Comparison of ENCODE assay signal across 27 cellular contexts in genomic region chr5:162503796-162504195, GRCh38.
"Had no signal": no experiment of that assay in that cellular context is flagged by ENCODE, and none has a peak within 500 bp of the region (broad histone marks: within the 10 kb centered on the region; RNA-seq: fewer than 3 reads in every experiment).

No MANE protein-coding gene starts in this region.

- H3K4me1 ChIP-seq: ascending aorta, breast epithelium, gastrocnemius medialis, heart left ventricle had no signal

- DNase-seq: activated CD4-positive, alpha-beta memory T cell treated with anti-CD3 and anti-CD28 coated beads for 36 hours; activated CD4-positive, alpha-beta T cell treated with anti-CD3 and anti-CD28 coated beads for 36 hours; activated CD4-positive, alpha-beta T cell treated with anti-CD3 and anti-CD28 coated beads, Interleukin-2, amount 10 ng/mL, durations not matched to agents 24 days and 14 days; activated CD4-positive, CD25-positive, alpha-beta regulatory T cell; activated CD4-positive, CD25-positive, alpha-beta regulatory T cell treated with anti-CD3 and anti-CD28 coated beads, Interleukin-2, amount 50 U/mL, for 72 hours; activated CD8-positive, alpha-beta memory T cell treated with anti-CD3 and anti-CD28 coated beads, Interleukin-2, amount 50 U/mL, for 48 hours; activated CD8-positive, alpha-beta T cell treated with anti-CD3 and anti-CD28 coated beads, Interleukin-2, amount 10 ng/mL, durations not matched to agents 7 days and 5 days; activated gamma-delta T cell; activated naive CD4-positive, alpha-beta T cell; activated naive CD4-positive, alpha-beta T cell treated with anti-CD3 and anti-CD28 coated beads, Interleukin-2, amount 10 ng/mL, durations not matched to agents 7 days and 5 days; activated naive CD8-positive, alpha-beta T cell treated with anti-CD3 and anti-CD28 coated beads, Interleukin-2, amount 10 ng/mL, durations not matched to agents 7 days and 5 days; activated T-cell treated with anti-CD3 and anti-CD28 coated beads for 4 hours; activated T-cell treated with anti-CD3 and anti-CD28 coated beads, Interleukin-2, amount 50 U/mL, for 24 hours; activated T-cell treated with anti-CD3 and anti-CD28 coated beads, Interleukin-2, amount 50 U/mL, for 72 hours; central memory CD4-positive, alpha-beta T cell; dorsolateral prefrontal cortex; effector memory CD4-positive, alpha-beta T cell; endodermal cell; foreskin fibroblast; gastrocnemius medialis; glutamatergic neuron; heart left ventricle; T-helper 2 cell had no signal

- H3K9me3 ChIP-seq: ascending aorta, breast epithelium, gastrocnemius medialis had no signal

- H3K27me3 ChIP-seq: ascending aorta, breast epithelium, cardiac muscle cell, dorsolateral prefrontal cortex, gastrocnemius medialis, heart left ventricle had no signal

- H3K27ac ChIP-seq: ascending aorta, breast epithelium, cardiac muscle cell, coronary artery, dorsolateral prefrontal cortex, gastrocnemius medialis, heart left ventricle had no signal

- H3K4me3 ChIP-seq: ascending aorta, breast epithelium, cardiac muscle cell, coronary artery, dorsolateral prefrontal cortex, gastrocnemius medialis, heart left ventricle had no signal

- H3K36me3 ChIP-seq: ascending aorta, breast epithelium, cardiac muscle cell, gastrocnemius medialis, heart left ventricle had no signal
